ENCODE assay signal across 1 cellular context in genomic region chr5:133397432-133397831, GRCh38.
TF ChIP-seq lines count a peak whose summit lies in the region.

No MANE protein-coding gene starts in this region.

TF ChIP-seq in GM23338, 12 proteins besides CTCF, POLR2A, EP300 and RAD21 (continued from another document):
- TF ChIP-seq, protein P1, sequence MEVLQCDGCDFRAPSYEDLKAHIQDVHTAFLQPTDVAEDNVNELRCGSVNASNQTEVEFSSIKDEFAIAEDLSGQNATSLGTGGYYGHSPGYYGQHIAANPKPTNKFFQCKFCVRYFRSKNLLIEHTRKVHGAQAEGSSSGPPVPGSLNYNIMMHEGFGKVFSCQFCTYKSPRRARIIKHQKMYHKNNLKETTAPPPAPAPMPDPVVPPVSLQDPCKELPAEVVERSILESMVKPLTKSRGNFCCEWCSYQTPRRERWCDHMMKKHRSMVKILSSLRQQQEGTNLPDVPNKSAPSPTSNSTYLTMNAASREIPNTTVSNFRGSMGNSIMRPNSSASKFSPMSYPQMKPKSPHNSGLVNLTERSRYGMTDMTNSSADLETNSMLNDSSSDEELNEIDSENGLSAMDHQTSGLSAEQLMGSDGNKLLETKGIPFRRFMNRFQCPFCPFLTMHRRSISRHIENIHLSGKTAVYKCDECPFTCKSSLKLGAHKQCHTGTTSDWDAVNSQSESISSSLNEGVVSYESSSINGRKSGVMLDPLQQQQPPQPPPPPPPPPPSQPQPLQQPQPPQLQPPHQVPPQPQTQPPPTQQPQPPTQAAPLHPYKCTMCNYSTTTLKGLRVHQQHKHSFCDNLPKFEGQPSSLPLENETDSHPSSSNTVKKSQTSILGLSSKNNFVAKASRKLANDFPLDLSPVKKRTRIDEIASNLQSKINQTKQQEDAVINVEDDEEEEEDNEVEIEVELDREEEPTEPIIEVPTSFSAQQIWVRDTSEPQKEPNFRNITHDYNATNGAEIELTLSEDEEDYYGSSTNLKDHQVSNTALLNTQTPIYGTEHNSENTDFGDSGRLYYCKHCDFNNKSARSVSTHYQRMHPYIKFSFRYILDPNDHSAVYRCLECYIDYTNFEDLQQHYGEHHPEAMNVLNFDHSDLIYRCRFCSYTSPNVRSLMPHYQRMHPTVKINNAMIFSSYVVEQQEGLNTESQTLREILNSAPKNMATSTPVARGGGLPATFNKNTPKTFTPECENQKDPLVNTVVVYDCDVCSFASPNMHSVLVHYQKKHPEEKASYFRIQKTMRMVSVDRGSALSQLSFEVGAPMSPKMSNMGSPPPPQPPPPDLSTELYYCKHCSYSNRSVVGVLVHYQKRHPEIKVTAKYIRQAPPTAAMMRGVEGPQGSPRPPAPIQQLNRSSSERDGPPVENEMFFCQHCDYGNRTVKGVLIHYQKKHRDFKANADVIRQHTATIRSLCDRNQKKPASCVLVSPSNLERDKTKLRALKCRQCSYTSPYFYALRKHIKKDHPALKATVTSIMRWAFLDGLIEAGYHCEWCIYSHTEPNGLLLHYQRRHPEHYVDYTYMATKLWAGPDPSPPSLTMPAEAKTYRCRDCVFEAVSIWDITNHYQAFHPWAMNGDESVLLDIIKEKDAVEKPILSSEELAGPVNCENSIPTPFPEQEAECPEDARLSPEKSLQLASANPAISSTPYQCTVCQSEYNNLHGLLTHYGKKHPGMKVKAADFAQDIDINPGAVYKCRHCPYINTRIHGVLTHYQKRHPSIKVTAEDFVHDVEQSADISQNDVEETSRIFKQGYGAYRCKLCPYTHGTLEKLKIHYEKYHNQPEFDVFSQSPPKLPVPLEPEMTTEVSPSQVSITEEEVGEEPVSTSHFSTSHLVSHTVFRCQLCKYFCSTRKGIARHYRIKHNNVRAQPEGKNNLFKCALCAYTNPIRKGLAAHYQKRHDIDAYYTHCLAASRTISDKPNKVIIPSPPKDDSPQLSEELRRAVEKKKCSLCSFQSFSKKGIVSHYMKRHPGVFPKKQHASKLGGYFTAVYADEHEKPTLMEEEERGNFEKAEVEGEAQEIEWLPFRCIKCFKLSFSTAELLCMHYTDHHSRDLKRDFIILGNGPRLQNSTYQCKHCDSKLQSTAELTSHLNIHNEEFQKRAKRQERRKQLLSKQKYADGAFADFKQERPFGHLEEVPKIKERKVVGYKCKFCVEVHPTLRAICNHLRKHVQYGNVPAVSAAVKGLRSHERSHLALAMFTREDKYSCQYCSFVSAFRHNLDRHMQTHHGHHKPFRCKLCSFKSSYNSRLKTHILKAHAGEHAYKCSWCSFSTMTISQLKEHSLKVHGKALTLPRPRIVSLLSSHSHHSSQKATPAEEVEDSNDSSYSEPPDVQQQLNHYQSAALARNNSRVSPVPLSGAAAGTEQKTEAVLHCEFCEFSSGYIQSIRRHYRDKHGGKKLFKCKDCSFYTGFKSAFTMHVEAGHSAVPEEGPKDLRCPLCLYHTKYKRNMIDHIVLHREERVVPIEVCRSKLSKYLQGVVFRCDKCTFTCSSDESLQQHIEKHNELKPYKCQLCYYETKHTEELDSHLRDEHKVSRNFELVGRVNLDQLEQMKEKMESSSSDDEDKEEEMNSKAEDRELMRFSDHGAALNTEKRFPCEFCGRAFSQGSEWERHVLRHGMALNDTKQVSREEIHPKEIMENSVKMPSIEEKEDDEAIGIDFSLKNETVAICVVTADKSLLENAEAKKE (CRISPR knock-in tag; IDR thresholded peaks at IDR 0.05), result no peak
- TF ChIP-seq NANOG (IDR thresholded peaks at IDR 0.05; ENCODE audit: borderline replicate concordance) (no peak), CREB1 (CRISPR knock-in tag; IDR thresholded peaks at IDR 0.05; ENCODE audit: low read depth) (no peak), JUNB (IDR thresholded peaks at IDR 0.05; ENCODE audit: unreplicated experiment) (no peak), EZH2 (IDR thresholded peaks at IDR 0.05; ENCODE audit: low read depth, unreplicated experiment) (no peak), ZNF114 (CRISPR knock-in tag; IDR thresholded peaks at IDR 0.05) (no peak), ETS1 (IDR thresholded peaks at IDR 0.05) (no peak), POLR2AphosphoS5 (IDR thresholded peaks at IDR 0.05; ENCODE audit: low read depth) (no peak), EZH2phosphoT487 (IDR thresholded peaks at IDR 0.05; ENCODE audit: unreplicated experiment) (no peak), REST (IDR thresholded peaks at IDR 0.05; ENCODE audit: unreplicated experiment) (no peak)
